In genomic region chr19:48907671-48908070, GRCh38 we compare ENCODE assay signal across 6 cellular contexts. TPM values are rescaled to one million over a fixed set of nuclear protein-coding genes. Genes with fewer than 3 reads are reported as not detected.
DNase-seq lines count a peak whose midpoint lies in the region; FAIRE-seq and TF ChIP-seq lines count a peak whose summit lies in the region.
"Had no signal": no experiment of that assay in that cellular context is flagged by ENCODE, and none has a peak within 500 bp of the region (broad histone marks: within the 10 kb centered on the region; RNA-seq: fewer than 3 reads in every experiment).

No MANE protein-coding gene starts in this region.

- intact Hi-C loops in A673 (cut with micrococcal nuclease; ENCODE audit: unreplicated experiment): no loop called here

- H3K36me3 ChIP-seq in hepatocyte (replicated peaks; ENCODE audit: insufficient read depth, low read depth) (no peaks in the 10 kb centered on the region), small intestine (ENCODE audit: control insufficient read depth in 2 of 2, insufficient read depth in 2 of 2, low read length in 2 of 2) (peaks cover 22% of the 10 kb centered on the region in 2 donors), A673 (ENCODE audit: insufficient read depth, low read length, poor library complexity, severe bottlenecking) (peaks cover 10% of the 10 kb centered on the region)

- peak overlapping the region; percentile 55 for H3K27ac ChIP-seq in hepatocyte
- H3K27ac ChIP-seq in small intestine (ENCODE audit: low read depth in 1 of 2, low read length in 1 of 2): peak overlapping the region; percentile 73 to 76
- no peak overlapping the region for H3K27ac ChIP-seq in A673 (ENCODE audit: low read depth, low read length, poor library complexity, severe bottlenecking)

- H3K4me3 ChIP-seq in hepatocyte: no peak overlapping the region
- no peak overlapping the region for H3K4me3 ChIP-seq in small intestine (ENCODE audit: low read depth in 1 of 2, low read length in 2 of 2)
- no peak overlapping the region for H3K4me3 ChIP-seq in A673 (ENCODE audit: low read depth, low read length, poor library complexity, severe bottlenecking)

- H3K4me2 ChIP-seq in hepatocyte: no peak overlapping the region

- CTCF ChIA-PET in A673 (lab: Charles Lee): no interaction called here

- TF ChIP-seq CTCF in hepatocyte (IDR thresholded peaks at IDR 0.05; ENCODE audit: poor library complexity): no peak
- no peak for TF ChIP-seq CTCF in A673 (conservative IDR thresholded peaks at IDR 0.05; ENCODE audit: low read depth, low read length)

- H3K9me3 ChIP-seq in hepatocyte (ENCODE audit: low read depth) (no peaks in the 10 kb centered on the region), small intestine (ENCODE audit: control insufficient read depth, low read depth) (no peaks in the 10 kb centered on the region), A673 (ENCODE audit: low read depth, low read length, poor library complexity, severe bottlenecking) (no peaks in the 10 kb centered on the region)

- H3K27me3 ChIP-seq in hepatocyte: no peaks in the 10 kb centered on the region
- no peaks in the 10 kb centered on the region for H3K27me3 ChIP-seq in small intestine (ENCODE audit: control insufficient read depth in 2 of 2, insufficient read depth in 2 of 2, low read length in 2 of 2)
- no peaks in the 10 kb centered on the region for H3K27me3 ChIP-seq in A673 (replicated peaks; ENCODE audit: insufficient read depth, low read depth, low read length, poor library complexity)

- H3K9me2 ChIP-seq in hepatocyte (replicated peaks; ENCODE audit: insufficient read depth): no peaks in the 10 kb centered on the region

- DNase-seq in hepatocyte (ENCODE audit: low spot score) (peak; percentile 65), small intestine (peak; percentile 96), A673 (ENCODE audit: low spot score) (no peak)
- DNase-seq: NCI-H1694 treated with DMSO at 0.1 percent for 48 hours, SHP77 had no signal

- 89% methylated on average over 14 of the region's 14 CpGs for WGBS in hepatocyte (ENCODE audit: low lambda C conversion rate, missing lambda C conversion rate)
- WGBS in small intestine, 3 donors: 22 to 60% (median 29%) methylated on average over 14 of the region's 14 CpGs

- BruUV-seq in A673 (replicated peaks; lab: Mats Ljungman, UMichigan): no TSS peak

- H4K20me1 ChIP-seq in hepatocyte (ENCODE audit: insufficient read depth, poor library complexity, severe bottlenecking): no peaks in the 10 kb centered on the region

- no peak for FAIRE-seq in small intestine (lab: Jason Lieb, UNC)
- FAIRE-seq: TTC549 had no signal

- H3K4me1 ChIP-seq in hepatocyte (ENCODE audit: insufficient read depth): no peaks in the 10 kb centered on the region
- no peaks in the 10 kb centered on the region for H3K4me1 ChIP-seq in small intestine (ENCODE audit: control insufficient read depth in 2 of 2, insufficient read depth in 1 of 2, low read depth in 1 of 2, low read length in 1 of 2)
- H3K4me1 ChIP-seq in A673 (ENCODE audit: insufficient read depth, low read length, poor library complexity, severe bottlenecking): no peaks in the 10 kb centered on the region

- POLR2A ChIA-PET in A673 (lab: Charles Lee; ENCODE audit: low non-redundant PET): no interaction called here

- H2AFZ ChIP-seq in hepatocyte: no peak overlapping the region

- H3K79me2 ChIP-seq in hepatocyte: peaks cover 5% of the 10 kb centered on the region

RNA-seq across cellular contexts. Expression of gene NUCB1, which starts 7.6 kb away (rescaled TPM):
- 233 and 283 TPM in 2 replicates for total RNA-seq in hepatocyte
- 332 and 339 TPM in 2 replicates for polyA plus RNA-seq in hepatocyte
- polyA plus RNA-seq in small intestine: 100 to 1,000 TPM; 102 to 359 (median 178) TPM
- 86.7 and 109 TPM in 2 replicates for total RNA-seq in A673 (2021)

RNA-seq across cellular contexts. Expression of gene TULP2, which starts 9.1 kb away (rescaled TPM):
- total RNA-seq in hepatocyte: not detected in 2 replicates
- not detected in 2 replicates for polyA plus RNA-seq in hepatocyte
- polyA plus RNA-seq in small intestine: under 1 TPM in 1 of 3 donors, not detected in 2; 0.10 TPM
- not detected in 2 replicates for total RNA-seq in A673 (2021)

RNA-seq across cellular contexts. Expression of gene DHDH, which starts 25.8 kb away (rescaled TPM):
- total RNA-seq in hepatocyte (0.72 and 3.7 TPM in 2 replicates), A673 (2021) (not detected in 2 replicates)
- polyA plus RNA-seq in hepatocyte (1.5 and 2.9 TPM in 2 replicates), small intestine (10 to 100 TPM in 2 of 3 donors, 1 to 10 TPM in 1; 2.9 to 36.2 (median 19.7) TPM)

RNA-seq across cellular contexts. Expression of gene PPP1R15A, which starts 35.5 kb away (rescaled TPM):
- total RNA-seq in hepatocyte (67.1 and 83.1 TPM in 2 replicates), A673 (2021) (27.6 and 41.2 TPM in 2 replicates)
- polyA plus RNA-seq in hepatocyte (172 and 218 TPM in 2 replicates), small intestine (10 to 100 TPM; 52.8 to 61.1 (median 60.1) TPM)

RNA-seq across cellular contexts. Expression of gene PLEKHA4, which starts 39.3 kb away (rescaled TPM):
- total RNA-seq in hepatocyte (7.3 and 8.3 TPM in 2 replicates), A673 (2021) (20.7 and 24.1 TPM in 2 replicates)
- polyA plus RNA-seq in hepatocyte (15.1 and 25.8 TPM in 2 replicates), small intestine (10 to 100 TPM in 2 of 3 donors, 1 to 10 TPM in 1; 4.0 to 20.3 (median 17.3) TPM)
